Comparison of ENCODE assay signal across 8 cellular contexts in the genomic region with DNA sequence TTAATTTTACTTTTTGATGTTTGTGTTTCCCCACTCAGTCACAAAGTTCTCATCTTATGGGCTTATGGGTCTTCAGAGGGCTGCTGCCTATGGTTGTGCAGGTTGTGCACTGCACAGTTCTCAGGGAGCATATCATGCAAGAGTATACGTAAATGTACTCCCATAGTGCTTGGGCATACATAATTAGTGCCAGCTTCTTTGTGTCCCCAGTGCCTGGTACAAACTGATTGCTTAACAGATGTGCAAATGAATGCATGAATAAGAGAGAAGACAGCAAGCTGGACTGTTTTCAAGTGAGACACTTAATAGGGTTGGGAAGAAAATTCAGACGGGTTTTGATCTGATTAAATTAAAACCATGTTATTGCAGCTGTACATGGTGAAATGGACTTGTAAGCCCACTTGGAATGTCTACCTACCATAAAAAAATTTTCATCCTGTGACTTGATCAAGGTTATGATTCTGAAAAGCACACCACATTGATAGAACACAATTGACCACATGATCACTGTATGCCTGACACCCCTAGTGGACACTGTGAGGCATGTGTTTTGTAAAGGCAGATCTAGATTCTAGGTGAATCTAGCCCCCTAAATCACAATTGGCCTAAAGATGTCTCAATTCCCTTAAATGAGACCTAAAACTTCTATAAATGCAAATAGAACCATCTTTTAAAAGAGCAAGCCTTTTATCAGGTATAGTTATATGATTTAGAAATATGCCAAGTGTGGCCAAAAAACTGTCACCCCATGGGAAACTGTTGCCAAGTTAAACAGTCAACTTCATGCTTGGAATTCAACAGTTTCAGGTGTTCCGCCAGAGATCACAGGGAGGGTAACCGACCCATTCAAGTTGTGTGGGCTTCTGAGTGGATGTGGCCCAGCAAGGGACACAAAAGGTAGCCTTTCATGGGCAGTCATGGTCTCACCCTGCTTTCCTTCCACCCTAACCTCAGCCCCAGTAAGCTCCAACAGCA. TPM values are rescaled to one million over a fixed set of nuclear protein-coding genes. Genes with fewer than 3 reads are reported as not detected.
DNase-seq lines count a peak whose midpoint lies in the region; ATAC-seq and TF ChIP-seq lines count a peak whose summit lies in the region.

No MANE protein-coding gene starts in this region.

- no peak overlapping the region for H2BK12ac ChIP-seq in H9 (ENCODE audit: insufficient read length, low read depth, low read length)

- peak overlapping the region in 2 of 3 experiments; percentile 61 to 76; a peak in 2 of 7 replicates for H3K27ac Mint-ChIP-seq in H9

- peaks cover 34 to 44% (median 39%) of the 10 kb centered on the region in 3 experiments; a peak in 6 of 7 replicates for H3K36me3 Mint-ChIP-seq in H9 (ENCODE audit: insufficient read depth in 1 of 3, low read depth in 3 of 3)

- H3K36me3 ChIP-seq in WERI-Rb-1 (peaks cover 11% of the 10 kb centered on the region), right lobe of liver (no peaks in the 10 kb centered on the region)

- TF ChIP-seq CTCF in AG09319 (IDR thresholded peaks at IDR 0.05; ENCODE audit: low read depth, low read length) (peak; percentile 13), H9 (conservative IDR thresholded peaks at IDR 0.05) (peak; percentile 71), WERI-Rb-1 (IDR thresholded peaks at IDR 0.05; ENCODE audit: low read depth, low read length) (peak; percentile 44; the same call in 1 of the 2 replicates), right lobe of liver (IDR thresholded peaks at IDR 0.05) (peak; percentile 22 to 33 (median 26))

- no peak overlapping the region for H3K23ac ChIP-seq in H9 (ENCODE audit: insufficient read length, low read depth, low read length)

- no peak overlapping the region for H2BK120ac ChIP-seq in H9 (ENCODE audit: low read depth, low read length, poor library complexity, severe bottlenecking)

- H3K18ac ChIP-seq in H9 (ENCODE audit: insufficient read length, low read depth, low read length): no peak overlapping the region

- H2BK5ac ChIP-seq in H9 (ENCODE audit: insufficient read length, low read length): no peak overlapping the region

- H3K9ac ChIP-seq in H9 (ENCODE audit: extremely low read depth, insufficient read length, low read length): no peak overlapping the region

- H3K23me2 ChIP-seq in H9 (ENCODE audit: insufficient read length, low read depth, low read length, poor library complexity, severe bottlenecking): no peaks in the 10 kb centered on the region

- DNase-seq in AG09319 (ENCODE audit: extremely low read depth, low read depth) (no peak), H9 (no peak), WERI-Rb-1 (no peak), right lobe of liver (no peak), NCI-H2081 (lab: John Stamatoyannopoulos, UW) (no peak)
- DNase-seq in stimulated activated naive CD4-positive, alpha-beta T cell (lab: John Stamatoyannopoulos, UW): no peak
- DNase-seq in effector CD8-positive, alpha-beta T cell (lab: John Stamatoyannopoulos, UW): no peak

- H3K27me3 Mint-ChIP-seq in H9 (ENCODE audit: low read depth): no peaks in the 10 kb centered on the region

- WGBS in H9 (ENCODE audit: extremely low coverage, insufficient read length, low lambda C conversion rate): no CpG with 5 or more reads among the region's 4 CpGs
- 69% methylated on average over 2 of the region's 4 CpGs for WGBS in right lobe of liver (ENCODE audit: insufficient coverage, low coverage, low lambda C conversion rate, missing lambda C conversion rate)

- TF ChIP-seq POLR2A in right lobe of liver (IDR thresholded peaks at IDR 0.05): no peak

- H3K4me1 Mint-ChIP-seq in H9: peaks cover 29 to 53% of the 10 kb centered on the region in 2 experiments

- no peak overlapping the region for H2BK20ac ChIP-seq in H9 (ENCODE audit: low read depth, low read length, poor library complexity, severe bottlenecking)

- H3K9me3 ChIP-seq in H9 (ENCODE audit: control insufficient read depth, low read depth, low read length): no peaks in the 10 kb centered on the region
- H3K9me3 ChIP-seq in WERI-Rb-1 (ENCODE audit: severe bottlenecking): no peaks in the 10 kb centered on the region
- H3K9me3 ChIP-seq in right lobe of liver: no peaks in the 10 kb centered on the region

- H3K4me1 ChIP-seq in H9 (ENCODE audit: insufficient read depth, low read length) (peaks cover 23% of the 10 kb centered on the region; the same call in 1 of the 2 replicates), right lobe of liver (no peaks in the 10 kb centered on the region)

- peak in 1 of 4 donors; percentile 10 for ATAC-seq in right lobe of liver
- no peak for ATAC-seq in HG03457 (IDR thresholded peaks at IDR 0.05; ENCODE audit: unreplicated experiment)

- H3K4me3 ChIP-seq in WERI-Rb-1 (ENCODE audit: low read depth, low read length) (no peak overlapping the region), right lobe of liver (no peak overlapping the region)

- no peaks in the 10 kb centered on the region for H3K9me3 Mint-ChIP-seq in H9

- no peak overlapping the region for H4K5ac ChIP-seq in H9 (ENCODE audit: insufficient read length, low read depth, low read length)

- H4K20me1 ChIP-seq in H9 (ENCODE audit: control insufficient read depth, insufficient read depth, insufficient read length): peaks cover 2% of the 10 kb centered on the region

- no peak overlapping the region for H3K4me2 ChIP-seq in H9 (ENCODE audit: insufficient read depth, insufficient read length, low read length)

- no peaks in the 10 kb centered on the region for H3K79me1 ChIP-seq in H9 (ENCODE audit: insufficient read depth, low read depth, low read length, poor library complexity, severe bottlenecking)

- H3K14ac ChIP-seq in H9 (ENCODE audit: insufficient read depth, low read length): no peak overlapping the region

- H2AFZ ChIP-seq in H9 (ENCODE audit: low read length): no peak overlapping the region

- H3T11ph ChIP-seq in H9 (ENCODE audit: low read length): no peak overlapping the region

- H3K4ac ChIP-seq in H9 (ENCODE audit: low read depth, low read length): no peak overlapping the region

- H4K8ac ChIP-seq in H9 (replicated peaks; ENCODE audit: insufficient read length, low read depth, low read length): no peak overlapping the region

- intact Hi-C loops in right lobe of liver (cut with DNase I): no loop called here

- peaks cover 13% of the 10 kb centered on the region; the same call in 1 of the 2 replicates for H3K79me2 ChIP-seq in H9 (ENCODE audit: insufficient read depth, low read length)

- H2BK15ac ChIP-seq in H9 (ENCODE audit: low read depth, low read length): no peak overlapping the region

- H2AK5ac ChIP-seq in H9 (ENCODE audit: insufficient read length, low read length): no peak overlapping the region

- H4K91ac ChIP-seq in H9 (ENCODE audit: insufficient read length, low read depth, low read length): no peak overlapping the region

- H3K4me3 Mint-ChIP-seq in H9: no peak overlapping the region

- H3K27me3 ChIP-seq in H9 (ENCODE audit: insufficient read depth, low read length) (no peaks in the 10 kb centered on the region), WERI-Rb-1 (ENCODE audit: insufficient read depth, low read depth, severe bottlenecking) (no peaks in the 10 kb centered on the region), right lobe of liver (no peaks in the 10 kb centered on the region)

- H3K27ac ChIP-seq in H9 (ENCODE audit: insufficient read length, low read depth, low read length) (no peak overlapping the region), WERI-Rb-1 (no peak overlapping the region), right lobe of liver (no peak overlapping the region)

- H3K56ac ChIP-seq in H9 (ENCODE audit: insufficient read length, low read depth, low read length): no peak overlapping the region

RNA-seq across cellular contexts. Expression of a gene that starts 27.9 kb away (rescaled TPM):
- 40.1 and 41.9 TPM in 2 replicates for total RNA-seq in H9 (2021)
- 1 to 10 TPM in 1 of 6 experiments, under 1 TPM in 5; 0.22 to 1.0 (median 0.51) TPM for total RNA-seq in right lobe of liver

Comparison
In these comparisons a context has a peak if more than half of its experiments do, and no peak if none do; other contexts are left out.
1. CTCF ChIP-seq: peak in every context shown above with its lines; median percentile 71 in H9; 44 in WERI-Rb-1; 26 in right lobe of liver; 13 in AG09319.
2. RNA of a gene that starts 27.9 kb away (total RNA-seq): 40.1 to 41.9 TPM in H9; 0.22 to 1.0 TPM in right lobe of liver; every median in the first group is over 10 times any median in the second.